Comparison of ENCODE assay signal across 1 cellular context in the genomic region with DNA sequence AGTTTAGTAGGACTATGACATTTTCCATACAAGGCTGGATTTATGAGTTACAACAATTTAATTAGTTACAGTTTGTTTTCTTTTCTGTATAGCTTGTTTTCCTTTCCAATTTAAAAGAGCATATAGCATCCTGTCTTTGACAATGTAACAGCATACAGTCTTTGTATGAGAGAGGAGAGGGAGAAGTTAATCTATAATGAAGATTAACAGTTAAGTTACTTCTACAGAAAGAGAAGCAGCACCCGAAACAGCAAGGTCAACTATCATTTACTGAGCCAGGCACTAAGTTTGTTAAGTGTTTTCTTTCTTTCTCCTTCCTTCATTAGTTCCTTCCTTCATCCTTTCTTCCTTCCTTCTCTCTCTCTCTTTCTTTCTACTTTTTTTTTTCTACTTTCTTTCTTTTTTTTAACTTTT.
TF ChIP-seq lines count a peak whose summit lies in the region.

No MANE protein-coding gene starts in this region.

TF ChIP-seq in HEK293, 187 proteins besides CTCF, POLR2A, EP300 and RAD21 (continued from another document and continues in another):
- TF ChIP-seq, protein P1, sequence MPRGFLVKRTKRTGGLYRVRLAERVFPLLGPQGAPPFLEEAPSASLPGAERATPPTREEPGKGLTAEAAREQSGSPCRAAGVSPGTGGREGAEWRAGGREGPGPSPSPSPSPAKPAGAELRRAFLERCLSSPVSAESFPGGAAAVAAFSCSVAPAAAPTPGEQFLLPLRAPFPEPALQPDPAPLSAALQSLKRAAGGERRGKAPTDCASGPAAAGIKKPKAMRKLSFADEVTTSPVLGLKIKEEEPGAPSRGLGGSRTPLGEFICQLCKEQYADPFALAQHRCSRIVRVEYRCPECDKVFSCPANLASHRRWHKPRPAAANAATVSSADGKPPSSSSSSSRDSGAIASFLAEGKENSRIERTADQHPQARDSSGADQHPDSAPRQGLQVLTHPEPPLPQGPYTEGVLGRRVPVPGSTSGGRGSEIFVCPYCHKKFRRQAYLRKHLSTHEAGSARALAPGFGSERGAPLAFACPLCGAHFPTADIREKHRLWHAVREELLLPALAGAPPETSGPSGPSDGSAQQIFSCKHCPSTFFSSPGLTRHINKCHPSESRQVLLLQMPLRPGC (tag by site-specific recombination; IDR thresholded peaks at IDR 0.05): no peak; the same call in none of the 2 replicates
- no peak for TF ChIP-seq ZNF621 (tag by site-specific recombination; IDR thresholded peaks at IDR 0.05)
- TF ChIP-seq, protein P2, sequence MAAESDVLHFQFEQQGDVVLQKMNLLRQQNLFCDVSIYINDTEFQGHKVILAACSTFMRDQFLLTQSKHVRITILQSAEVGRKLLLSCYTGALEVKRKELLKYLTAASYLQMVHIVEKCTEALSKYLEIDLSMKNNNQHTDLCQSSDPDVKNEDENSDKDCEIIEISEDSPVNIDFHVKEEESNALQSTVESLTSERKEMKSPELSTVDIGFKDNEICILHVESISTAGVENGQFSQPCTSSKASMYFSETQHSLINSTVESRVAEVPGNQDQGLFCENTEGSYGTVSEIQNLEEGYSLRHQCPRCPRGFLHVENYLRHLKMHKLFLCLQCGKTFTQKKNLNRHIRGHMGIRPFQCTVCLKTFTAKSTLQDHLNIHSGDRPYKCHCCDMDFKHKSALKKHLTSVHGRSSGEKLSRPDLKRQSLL (tag by site-specific recombination; IDR thresholded peaks at IDR 0.05): no peak
- TF ChIP-seq ZNF175 (tag by site-specific recombination; IDR thresholded peaks at IDR 0.05): no peak
- TF ChIP-seq GLIS2 (tag by site-specific recombination; IDR thresholded peaks at IDR 0.05): no peak
- 0 out of 2 replicates have a peak, but pooled peaks have one; percentile 22 for TF ChIP-seq ZFP69B (tag by site-specific recombination; IDR thresholded peaks at IDR 0.05)
- TF ChIP-seq, protein P3, sequence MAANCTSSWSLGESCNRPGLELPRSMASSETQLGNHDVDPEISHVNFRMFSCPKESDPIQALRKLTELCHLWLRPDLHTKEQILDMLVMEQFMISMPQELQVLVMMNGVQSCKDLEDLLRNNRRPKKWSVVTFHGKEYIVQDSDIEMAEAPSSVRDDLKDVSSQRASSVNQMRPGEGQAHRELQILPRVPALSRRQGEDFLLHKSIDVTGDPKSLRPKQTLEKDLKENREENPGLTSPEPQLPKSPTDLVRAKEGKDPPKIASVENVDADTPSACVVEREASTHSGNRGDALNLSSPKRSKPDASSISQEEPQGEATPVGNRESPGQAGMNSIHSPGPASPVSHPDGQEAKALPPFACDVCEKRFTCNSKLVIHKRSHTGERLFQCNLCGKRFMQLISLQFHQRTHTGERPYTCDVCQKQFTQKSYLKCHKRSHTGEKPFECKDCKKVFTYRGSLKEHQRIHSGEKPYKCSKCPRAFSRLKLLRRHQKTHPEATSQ (tag by site-specific recombination; IDR thresholded peaks at IDR 0.05): no peak
- no peak for TF ChIP-seq ZNF354C (tag by site-specific recombination; IDR thresholded peaks at IDR 0.05; ENCODE audit: borderline replicate concordance, low read depth)
- no peak for TF ChIP-seq SALL2 (tag by site-specific recombination; IDR thresholded peaks at IDR 0.05; ENCODE audit: borderline replicate concordance)
- TF ChIP-seq ZFP41 (tag by site-specific recombination; IDR thresholded peaks at IDR 0.05; ENCODE audit: borderline replicate concordance): no peak
- TF ChIP-seq ZNF19 (tag by site-specific recombination; IDR thresholded peaks at IDR 0.05; ENCODE audit: low read depth): no peak
- no peak for TF ChIP-seq ZNF426 (tag by site-specific recombination; IDR thresholded peaks at IDR 0.05)
- TF ChIP-seq ZNF548 (tag by site-specific recombination; IDR thresholded peaks at IDR 0.05): no peak
- no peak for TF ChIP-seq ZBTB1 (tag by site-specific recombination; IDR thresholded peaks at IDR 0.05)
- TF ChIP-seq, protein P4, sequence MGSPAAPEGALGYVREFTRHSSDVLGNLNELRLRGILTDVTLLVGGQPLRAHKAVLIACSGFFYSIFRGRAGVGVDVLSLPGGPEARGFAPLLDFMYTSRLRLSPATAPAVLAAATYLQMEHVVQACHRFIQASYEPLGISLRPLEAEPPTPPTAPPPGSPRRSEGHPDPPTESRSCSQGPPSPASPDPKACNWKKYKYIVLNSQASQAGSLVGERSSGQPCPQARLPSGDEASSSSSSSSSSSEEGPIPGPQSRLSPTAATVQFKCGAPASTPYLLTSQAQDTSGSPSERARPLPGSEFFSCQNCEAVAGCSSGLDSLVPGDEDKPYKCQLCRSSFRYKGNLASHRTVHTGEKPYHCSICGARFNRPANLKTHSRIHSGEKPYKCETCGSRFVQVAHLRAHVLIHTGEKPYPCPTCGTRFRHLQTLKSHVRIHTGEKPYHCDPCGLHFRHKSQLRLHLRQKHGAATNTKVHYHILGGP (tag by site-specific recombination; IDR thresholded peaks at IDR 0.05): peak; percentile 77
- TF ChIP-seq ZNF169 (tag by site-specific recombination; IDR thresholded peaks at IDR 0.05): no peak
- peak; percentile 91 for TF ChIP-seq ZNF596 (tag by site-specific recombination; IDR thresholded peaks at IDR 0.05)
- no peak for TF ChIP-seq ZNF777 (tag by site-specific recombination; IDR thresholded peaks at IDR 0.05; ENCODE audit: borderline replicate concordance)
- TF ChIP-seq ZNF600 (tag by site-specific recombination; IDR thresholded peaks at IDR 0.05): no peak; the same call in none of the 2 replicates
- no peak for TF ChIP-seq BCL11B (tag by site-specific recombination; IDR thresholded peaks at IDR 0.05; ENCODE audit: low read depth)
- TF ChIP-seq ZNF302 (tag by site-specific recombination; IDR thresholded peaks at IDR 0.05; ENCODE audit: low read depth): no peak
- TF ChIP-seq ZNF202 (tag by site-specific recombination; IDR thresholded peaks at IDR 0.05; ENCODE audit: borderline replicate concordance): no peak
- TF ChIP-seq, protein P5, sequence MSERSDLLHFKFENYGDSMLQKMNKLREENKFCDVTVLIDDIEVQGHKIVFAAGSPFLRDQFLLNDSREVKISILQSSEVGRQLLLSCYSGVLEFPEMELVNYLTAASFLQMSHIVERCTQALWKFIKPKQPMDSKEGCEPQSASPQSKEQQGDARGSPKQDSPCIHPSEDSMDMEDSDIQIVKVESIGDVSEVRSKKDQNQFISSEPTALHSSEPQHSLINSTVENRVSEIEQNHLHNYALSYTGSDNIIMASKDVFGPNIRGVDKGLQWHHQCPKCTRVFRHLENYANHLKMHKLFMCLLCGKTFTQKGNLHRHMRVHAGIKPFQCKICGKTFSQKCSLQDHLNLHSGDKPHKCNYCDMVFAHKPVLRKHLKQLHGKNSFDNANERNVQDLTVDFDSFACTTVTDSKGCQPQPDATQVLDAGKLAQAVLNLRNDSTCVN (tag by site-specific recombination; optimal IDR thresholded peaks at IDR 0.05): no peak
- no peak for TF ChIP-seq ZNF433 (tag by site-specific recombination; IDR thresholded peaks at IDR 0.05; ENCODE audit: low read depth)
- TF ChIP-seq, protein P6, sequence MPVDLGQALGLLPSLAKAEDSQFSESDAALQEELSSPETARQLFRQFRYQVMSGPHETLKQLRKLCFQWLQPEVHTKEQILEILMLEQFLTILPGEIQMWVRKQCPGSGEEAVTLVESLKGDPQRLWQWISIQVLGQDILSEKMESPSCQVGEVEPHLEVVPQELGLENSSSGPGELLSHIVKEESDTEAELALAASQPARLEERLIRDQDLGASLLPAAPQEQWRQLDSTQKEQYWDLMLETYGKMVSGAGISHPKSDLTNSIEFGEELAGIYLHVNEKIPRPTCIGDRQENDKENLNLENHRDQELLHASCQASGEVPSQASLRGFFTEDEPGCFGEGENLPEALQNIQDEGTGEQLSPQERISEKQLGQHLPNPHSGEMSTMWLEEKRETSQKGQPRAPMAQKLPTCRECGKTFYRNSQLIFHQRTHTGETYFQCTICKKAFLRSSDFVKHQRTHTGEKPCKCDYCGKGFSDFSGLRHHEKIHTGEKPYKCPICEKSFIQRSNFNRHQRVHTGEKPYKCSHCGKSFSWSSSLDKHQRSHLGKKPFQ (tag by site-specific recombination; IDR thresholded peaks at IDR 0.05): no peak
- TF ChIP-seq ZNF747 (tag by site-specific recombination; IDR thresholded peaks at IDR 0.05): no peak
- TF ChIP-seq, protein P7, sequence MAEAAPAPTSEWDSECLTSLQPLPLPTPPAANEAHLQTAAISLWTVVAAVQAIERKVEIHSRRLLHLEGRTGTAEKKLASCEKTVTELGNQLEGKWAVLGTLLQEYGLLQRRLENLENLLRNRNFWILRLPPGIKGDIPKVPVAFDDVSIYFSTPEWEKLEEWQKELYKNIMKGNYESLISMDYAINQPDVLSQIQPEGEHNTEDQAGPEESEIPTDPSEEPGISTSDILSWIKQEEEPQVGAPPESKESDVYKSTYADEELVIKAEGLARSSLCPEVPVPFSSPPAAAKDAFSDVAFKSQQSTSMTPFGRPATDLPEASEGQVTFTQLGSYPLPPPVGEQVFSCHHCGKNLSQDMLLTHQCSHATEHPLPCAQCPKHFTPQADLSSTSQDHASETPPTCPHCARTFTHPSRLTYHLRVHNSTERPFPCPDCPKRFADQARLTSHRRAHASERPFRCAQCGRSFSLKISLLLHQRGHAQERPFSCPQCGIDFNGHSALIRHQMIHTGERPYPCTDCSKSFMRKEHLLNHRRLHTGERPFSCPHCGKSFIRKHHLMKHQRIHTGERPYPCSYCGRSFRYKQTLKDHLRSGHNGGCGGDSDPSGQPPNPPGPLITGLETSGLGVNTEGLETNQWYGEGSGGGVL (tag by site-specific recombination; IDR thresholded peaks at IDR 0.05): no peak
- peak; percentile 99 for TF ChIP-seq OSR2 (tag by site-specific recombination; IDR thresholded peaks at IDR 0.05)
- TF ChIP-seq ZNF214 (tag by site-specific recombination; IDR thresholded peaks at IDR 0.05; ENCODE audit: borderline replicate concordance): no peak
- TF ChIP-seq ZNF544 (tag by site-specific recombination; IDR thresholded peaks at IDR 0.05): no peak
- TF ChIP-seq, protein P8, sequence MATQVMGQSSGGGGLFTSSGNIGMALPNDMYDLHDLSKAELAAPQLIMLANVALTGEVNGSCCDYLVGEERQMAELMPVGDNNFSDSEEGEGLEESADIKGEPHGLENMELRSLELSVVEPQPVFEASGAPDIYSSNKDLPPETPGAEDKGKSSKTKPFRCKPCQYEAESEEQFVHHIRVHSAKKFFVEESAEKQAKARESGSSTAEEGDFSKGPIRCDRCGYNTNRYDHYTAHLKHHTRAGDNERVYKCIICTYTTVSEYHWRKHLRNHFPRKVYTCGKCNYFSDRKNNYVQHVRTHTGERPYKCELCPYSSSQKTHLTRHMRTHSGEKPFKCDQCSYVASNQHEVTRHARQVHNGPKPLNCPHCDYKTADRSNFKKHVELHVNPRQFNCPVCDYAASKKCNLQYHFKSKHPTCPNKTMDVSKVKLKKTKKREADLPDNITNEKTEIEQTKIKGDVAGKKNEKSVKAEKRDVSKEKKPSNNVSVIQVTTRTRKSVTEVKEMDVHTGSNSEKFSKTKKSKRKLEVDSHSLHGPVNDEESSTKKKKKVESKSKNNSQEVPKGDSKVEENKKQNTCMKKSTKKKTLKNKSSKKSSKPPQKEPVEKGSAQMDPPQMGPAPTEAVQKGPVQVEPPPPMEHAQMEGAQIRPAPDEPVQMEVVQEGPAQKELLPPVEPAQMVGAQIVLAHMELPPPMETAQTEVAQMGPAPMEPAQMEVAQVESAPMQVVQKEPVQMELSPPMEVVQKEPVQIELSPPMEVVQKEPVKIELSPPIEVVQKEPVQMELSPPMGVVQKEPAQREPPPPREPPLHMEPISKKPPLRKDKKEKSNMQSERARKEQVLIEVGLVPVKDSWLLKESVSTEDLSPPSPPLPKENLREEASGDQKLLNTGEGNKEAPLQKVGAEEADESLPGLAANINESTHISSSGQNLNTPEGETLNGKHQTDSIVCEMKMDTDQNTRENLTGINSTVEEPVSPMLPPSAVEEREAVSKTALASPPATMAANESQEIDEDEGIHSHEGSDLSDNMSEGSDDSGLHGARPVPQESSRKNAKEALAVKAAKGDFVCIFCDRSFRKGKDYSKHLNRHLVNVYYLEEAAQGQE (tag by site-specific recombination; IDR thresholded peaks at IDR 0.05): peak; percentile 28; the same call in 1 of the 2 replicates
- TF ChIP-seq, protein P9, sequence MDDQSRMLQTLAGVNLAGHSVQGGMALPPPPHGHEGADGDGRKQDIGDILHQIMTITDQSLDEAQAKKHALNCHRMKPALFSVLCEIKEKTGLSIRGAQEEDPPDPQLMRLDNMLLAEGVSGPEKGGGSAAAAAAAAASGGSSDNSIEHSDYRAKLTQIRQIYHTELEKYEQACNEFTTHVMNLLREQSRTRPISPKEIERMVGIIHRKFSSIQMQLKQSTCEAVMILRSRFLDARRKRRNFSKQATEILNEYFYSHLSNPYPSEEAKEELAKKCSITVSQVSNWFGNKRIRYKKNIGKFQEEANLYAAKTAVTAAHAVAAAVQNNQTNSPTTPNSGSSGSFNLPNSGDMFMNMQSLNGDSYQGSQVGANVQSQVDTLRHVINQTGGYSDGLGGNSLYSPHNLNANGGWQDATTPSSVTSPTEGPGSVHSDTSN (CRISPR knock-in tag; IDR thresholded peaks at IDR 0.05): no peak
- no peak; the same call in 1 of the 2 replicates for TF ChIP-seq OVOL3 (tag by site-specific recombination; IDR thresholded peaks at IDR 0.05)
- TF ChIP-seq, protein P10, sequence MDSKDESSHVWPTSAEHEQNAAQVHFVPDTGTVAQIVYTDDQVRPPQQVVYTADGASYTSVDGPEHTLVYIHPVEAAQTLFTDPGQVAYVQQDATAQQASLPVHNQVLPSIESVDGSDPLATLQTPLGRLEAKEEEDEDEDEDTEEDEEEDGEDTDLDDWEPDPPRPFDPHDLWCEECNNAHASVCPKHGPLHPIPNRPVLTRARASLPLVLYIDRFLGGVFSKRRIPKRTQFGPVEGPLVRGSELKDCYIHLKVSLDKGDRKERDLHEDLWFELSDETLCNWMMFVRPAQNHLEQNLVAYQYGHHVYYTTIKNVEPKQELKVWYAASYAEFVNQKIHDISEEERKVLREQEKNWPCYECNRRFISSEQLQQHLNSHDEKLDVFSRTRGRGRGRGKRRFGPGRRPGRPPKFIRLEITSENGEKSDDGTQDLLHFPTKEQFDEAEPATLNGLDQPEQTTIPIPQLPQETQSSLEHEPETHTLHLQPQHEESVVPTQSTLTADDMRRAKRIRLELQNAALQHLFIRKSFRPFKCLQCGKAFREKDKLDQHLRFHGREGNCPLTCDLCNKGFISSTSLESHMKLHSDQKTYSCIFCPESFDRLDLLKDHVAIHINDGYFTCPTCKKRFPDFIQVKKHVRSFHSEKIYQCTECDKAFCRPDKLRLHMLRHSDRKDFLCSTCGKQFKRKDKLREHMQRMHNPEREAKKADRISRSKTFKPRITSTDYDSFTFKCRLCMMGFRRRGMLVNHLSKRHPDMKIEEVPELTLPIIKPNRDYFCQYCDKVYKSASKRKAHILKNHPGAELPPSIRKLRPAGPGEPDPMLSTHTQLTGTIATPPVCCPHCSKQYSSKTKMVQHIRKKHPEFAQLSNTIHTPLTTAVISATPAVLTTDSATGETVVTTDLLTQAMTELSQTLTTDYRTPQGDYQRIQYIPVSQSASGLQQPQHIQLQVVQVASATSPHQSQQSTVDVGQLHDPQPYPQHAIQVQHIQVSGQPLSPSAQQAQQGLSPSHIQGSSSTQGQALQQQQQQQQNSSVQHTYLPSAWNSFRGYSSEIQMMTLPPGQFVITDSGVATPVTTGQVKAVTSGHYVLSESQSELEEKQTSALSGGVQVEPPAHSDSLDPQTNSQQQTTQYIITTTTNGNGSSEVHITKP (tag by site-specific recombination; IDR thresholded peaks at IDR 0.05): no peak
- TF ChIP-seq RBAK (tag by site-specific recombination; IDR thresholded peaks at IDR 0.05): no peak
- TF ChIP-seq ZBTB17 (tag by site-specific recombination; IDR thresholded peaks at IDR 0.05): peak; percentile 94
- no peak for TF ChIP-seq ZNF16 (tag by site-specific recombination; IDR thresholded peaks at IDR 0.05; ENCODE audit: low read depth)
- TF ChIP-seq ZNF837 (tag by site-specific recombination; IDR thresholded peaks at IDR 0.05): no peak
- no peak; the same call in none of the 2 replicates for TF ChIP-seq ZEB2 (tag by site-specific recombination; IDR thresholded peaks at IDR 0.05)
- no peak for TF ChIP-seq ZNF654 (tag by site-specific recombination; IDR thresholded peaks at IDR 0.05; ENCODE audit: low read depth)
- TF ChIP-seq ZNF155 (tag by site-specific recombination; IDR thresholded peaks at IDR 0.05): no peak
